Comparison of ENCODE assay signal across 1 cellular context in the genomic region with DNA sequence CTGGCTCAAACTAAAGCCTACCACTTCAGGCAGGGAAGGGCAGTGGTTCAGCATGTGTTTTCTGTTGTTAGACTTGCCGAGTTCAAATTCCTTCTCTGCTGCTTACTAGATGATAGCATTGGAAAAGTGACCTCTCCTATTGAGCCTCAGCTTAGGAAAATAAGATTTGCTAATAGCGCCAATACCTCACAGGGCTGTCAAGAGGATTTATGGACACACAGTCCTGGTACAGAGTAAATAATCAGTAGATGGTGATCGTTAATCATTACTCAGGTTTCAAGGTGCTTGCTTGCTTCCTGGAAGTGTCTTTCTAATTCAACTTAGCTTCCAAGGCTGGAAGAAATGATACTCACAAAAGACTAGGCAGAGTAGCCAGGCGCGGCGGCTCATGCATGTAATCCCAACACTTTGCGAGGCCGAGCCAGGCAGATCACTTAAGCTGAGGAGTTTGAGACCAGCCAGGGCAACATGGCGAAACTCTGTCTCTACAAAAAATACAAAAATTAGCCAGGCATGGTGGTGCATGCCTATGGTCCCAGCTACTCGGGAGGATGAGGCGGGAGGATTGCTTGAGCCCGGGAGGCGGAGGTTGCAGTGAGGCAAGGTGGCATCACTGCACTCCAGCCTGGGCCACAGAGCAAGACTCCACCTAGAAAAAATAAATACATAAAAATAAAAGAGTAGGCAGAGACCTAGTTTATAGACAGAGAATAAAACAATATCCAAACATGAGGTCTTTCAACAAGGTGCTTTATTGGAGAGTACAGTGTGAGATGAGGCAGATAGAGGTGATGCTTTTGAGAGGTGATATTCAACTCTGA.
TF ChIP-seq lines count a peak whose summit lies in the region.

No MANE protein-coding gene starts in this region.

TF ChIP-seq in WTC11, 78 proteins besides CTCF, POLR2A, EP300 and RAD21:
- TF ChIP-seq RORB (CRISPR knock-in tag; IDR thresholded peaks at IDR 0.05) (no peak), ZMAT4 (CRISPR knock-in tag; IDR thresholded peaks at IDR 0.05) (no peak), JUN (CRISPR knock-in tag; IDR thresholded peaks at IDR 0.05) (no peak), ZNF425 (CRISPR knock-in tag; conservative IDR thresholded peaks at IDR 0.05) (no peak), NFYB (CRISPR knock-in tag; conservative IDR thresholded peaks at IDR 0.05; ENCODE audit: low read depth) (no peak)
- TF ChIP-seq, protein P1, sequence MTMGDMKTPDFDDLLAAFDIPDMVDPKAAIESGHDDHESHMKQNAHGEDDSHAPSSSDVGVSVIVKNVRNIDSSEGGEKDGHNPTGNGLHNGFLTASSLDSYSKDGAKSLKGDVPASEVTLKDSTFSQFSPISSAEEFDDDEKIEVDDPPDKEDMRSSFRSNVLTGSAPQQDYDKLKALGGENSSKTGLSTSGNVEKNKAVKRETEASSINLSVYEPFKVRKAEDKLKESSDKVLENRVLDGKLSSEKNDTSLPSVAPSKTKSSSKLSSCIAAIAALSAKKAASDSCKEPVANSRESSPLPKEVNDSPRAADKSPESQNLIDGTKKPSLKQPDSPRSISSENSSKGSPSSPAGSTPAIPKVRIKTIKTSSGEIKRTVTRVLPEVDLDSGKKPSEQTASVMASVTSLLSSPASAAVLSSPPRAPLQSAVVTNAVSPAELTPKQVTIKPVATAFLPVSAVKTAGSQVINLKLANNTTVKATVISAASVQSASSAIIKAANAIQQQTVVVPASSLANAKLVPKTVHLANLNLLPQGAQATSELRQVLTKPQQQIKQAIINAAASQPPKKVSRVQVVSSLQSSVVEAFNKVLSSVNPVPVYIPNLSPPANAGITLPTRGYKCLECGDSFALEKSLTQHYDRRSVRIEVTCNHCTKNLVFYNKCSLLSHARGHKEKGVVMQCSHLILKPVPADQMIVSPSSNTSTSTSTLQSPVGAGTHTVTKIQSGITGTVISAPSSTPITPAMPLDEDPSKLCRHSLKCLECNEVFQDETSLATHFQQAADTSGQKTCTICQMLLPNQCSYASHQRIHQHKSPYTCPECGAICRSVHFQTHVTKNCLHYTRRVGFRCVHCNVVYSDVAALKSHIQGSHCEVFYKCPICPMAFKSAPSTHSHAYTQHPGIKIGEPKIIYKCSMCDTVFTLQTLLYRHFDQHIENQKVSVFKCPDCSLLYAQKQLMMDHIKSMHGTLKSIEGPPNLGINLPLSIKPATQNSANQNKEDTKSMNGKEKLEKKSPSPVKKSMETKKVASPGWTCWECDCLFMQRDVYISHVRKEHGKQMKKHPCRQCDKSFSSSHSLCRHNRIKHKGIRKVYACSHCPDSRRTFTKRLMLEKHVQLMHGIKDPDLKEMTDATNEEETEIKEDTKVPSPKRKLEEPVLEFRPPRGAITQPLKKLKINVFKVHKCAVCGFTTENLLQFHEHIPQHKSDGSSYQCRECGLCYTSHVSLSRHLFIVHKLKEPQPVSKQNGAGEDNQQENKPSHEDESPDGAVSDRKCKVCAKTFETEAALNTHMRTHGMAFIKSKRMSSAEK (CRISPR knock-in tag; IDR thresholded peaks at IDR 0.05; ENCODE audit: borderline replicate concordance): no peak
